Comparison of ENCODE assay signal across 1 cellular context in genomic region chr12:89306827-89307498, GRCh38.
TF ChIP-seq lines count a peak whose summit lies in the region.

No MANE protein-coding gene starts in this region.

TF ChIP-seq in H1, 55 proteins besides CTCF, POLR2A, EP300 and RAD21:
- TF ChIP-seq CHD7 (IDR thresholded peaks at IDR 0.05; ENCODE audit: insufficient replicate concordance, low read length) (no peak), PHF8 (conservative IDR thresholded peaks at IDR 0.05; ENCODE audit: low read depth, low read length) (no peak), TBP (IDR thresholded peaks at IDR 0.05; ENCODE audit: low read depth, low read length) (no peak), CEBPB (IDR thresholded peaks at IDR 0.05; ENCODE audit: low read depth, low read length) (no peak), TAF7 (optimal IDR thresholded peaks at IDR 0.05; ENCODE audit: borderline replicate concordance, low read depth, low read length) (no peak), SP1 (IDR thresholded peaks at IDR 0.05; ENCODE audit: low read depth, low read length) (no peak), NANOG (IDR thresholded peaks at IDR 0.05; ENCODE audit: insufficient read depth, low read depth, low read length, poor library complexity, severe bottlenecking) (no peak), EGR1 (IDR thresholded peaks at IDR 0.05; ENCODE audit: borderline replicate concordance, low read depth, low read length) (no peak), JUN (IDR thresholded peaks at IDR 0.05; ENCODE audit: low read depth, low read length) (no peak), KDM4A (IDR thresholded peaks at IDR 0.05; ENCODE audit: low read depth, low read length, severe bottlenecking) (no peak), TCF12 (IDR thresholded peaks at IDR 0.05; ENCODE audit: low read depth, low read length) (no peak)
TF ChIP-seq in H1: peak in this region for 0.
